8 cellular contexts compared by ENCODE assay signal in the genomic region with DNA sequence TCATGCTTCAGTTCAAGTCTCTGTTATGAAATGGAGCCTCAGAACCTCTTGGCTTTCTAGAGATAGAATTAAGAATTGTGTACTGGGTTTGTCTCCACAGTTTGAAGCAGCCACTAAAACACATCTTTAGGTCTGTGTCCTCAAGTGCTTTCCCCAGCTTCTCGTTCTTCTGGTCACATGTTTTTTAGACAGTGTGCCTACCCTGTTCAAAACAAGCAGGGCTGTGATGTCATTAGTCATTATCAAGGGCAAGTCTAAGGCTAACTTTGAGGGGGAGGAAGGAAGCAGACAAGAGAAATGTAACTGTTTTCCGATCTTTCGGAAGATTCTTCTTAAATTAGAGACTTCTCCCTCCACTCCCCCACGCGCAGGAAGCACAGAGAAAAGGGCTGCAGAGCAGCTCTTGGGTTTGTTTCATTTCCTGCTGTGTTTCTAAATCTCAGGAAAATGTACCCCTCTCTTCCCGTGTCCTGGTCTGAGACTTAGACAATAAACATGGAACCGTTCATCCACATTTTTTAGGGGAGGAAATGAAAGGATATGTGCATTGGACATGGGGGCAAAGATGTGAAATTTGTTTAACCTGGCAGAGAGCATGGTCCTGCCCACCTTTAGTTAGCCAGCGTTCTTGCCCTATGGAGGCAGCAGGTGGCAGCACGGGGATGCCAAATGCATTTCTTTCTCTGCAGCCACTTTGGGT. TPM values are rescaled to one million over a fixed set of nuclear protein-coding genes. Genes with fewer than 3 reads are reported as not detected.
DNase-seq lines count a peak whose midpoint lies in the region; ATAC-seq and TF ChIP-seq lines count a peak whose summit lies in the region.

No MANE protein-coding gene starts in this region.

- H3K4me3 Mint-ChIP-seq in endothelial cell (ENCODE audit: unreplicated experiment): no peak overlapping the region
- peak overlapping the region; percentile 74 for H3K4me3 Mint-ChIP-seq in neural crest cell

- TF ChIP-seq CTCF in A673 (conservative IDR thresholded peaks at IDR 0.05; ENCODE audit: low read depth, low read length): peak; percentile 75
- peak; percentile 36 for TF ChIP-seq CTCF in endothelial cell (IDR thresholded peaks at IDR 0.05; ENCODE audit: unreplicated experiment)
- peak; percentile 66 for TF ChIP-seq CTCF in neural crest cell (conservative IDR thresholded peaks at IDR 0.05)

- H3K27ac ChIP-seq in A673 (ENCODE audit: low read depth, low read length, poor library complexity, severe bottlenecking) (peak overlapping the region; percentile 14), aorta (ENCODE audit: low read depth in 1 of 2, low read length in 2 of 2) (peak overlapping the region; percentile 25 to 30)

- CTCF ChIA-PET in A673 (lab: Charles Lee): interaction anchor here (1.4 kb wide), 1 partner anchor 45 kb away, joined by 8 read pairs; no protein-coding TSS in a partner anchor

- H3K27me3 Mint-ChIP-seq in endothelial cell (ENCODE audit: unreplicated experiment) (peaks cover 8% of the 10 kb centered on the region), neural crest cell (ENCODE audit: low read depth) (peaks cover 13% of the 10 kb centered on the region)

- no TSS peak for BruUV-seq in A673 (replicated peaks; lab: Mats Ljungman, UMichigan)

- WGBS in aorta, 2 donors: 1 to 3% methylated on average over 9 of the region's 9 CpGs

- H3K27me3 ChIP-seq in A673 (replicated peaks; ENCODE audit: insufficient read depth, low read depth, low read length, poor library complexity) (no peaks in the 10 kb centered on the region), aorta (ENCODE audit: control insufficient read depth in 1 of 2, insufficient read depth in 2 of 2, low read length in 1 of 2) (no peaks in the 10 kb centered on the region)

- H3K27ac Mint-ChIP-seq in endothelial cell (ENCODE audit: unreplicated experiment) (peak overlapping the region; percentile 52), neural crest cell (ENCODE audit: unreplicated experiment) (no peak overlapping the region)

- H3K4me1 Mint-ChIP-seq in endothelial cell (ENCODE audit: unreplicated experiment) (peaks cover 21% of the 10 kb centered on the region), neural crest cell (peaks cover 36% of the 10 kb centered on the region)

- H3K9me3 Mint-ChIP-seq in endothelial cell (ENCODE audit: unreplicated experiment) (no peaks in the 10 kb centered on the region), neural crest cell (no peaks in the 10 kb centered on the region)

- POLR2A ChIA-PET in A673 (lab: Charles Lee; ENCODE audit: low non-redundant PET): no interaction called here

- DNase-seq in A673 (ENCODE audit: low spot score) (peak; percentile 62), NCI-H2171 (lab: John Stamatoyannopoulos, UW) (peak; percentile 31), endothelial cell (ENCODE audit: low spot score) (peak; percentile 60), neural crest cell (ENCODE audit: low read depth, low spot score) (peak; percentile 12), aorta (no peak)
- peak; percentile 57 for DNase-seq in activated CD8-positive, alpha-beta memory T cell treated with anti-CD3 and anti-CD28 coated beads, Interleukin-2, amount 50 U/mL, for 4 hours

- H3K36me3 Mint-ChIP-seq in endothelial cell (ENCODE audit: low read depth, unreplicated experiment): peaks cover 10% of the 10 kb centered on the region
- H3K36me3 Mint-ChIP-seq in neural crest cell (ENCODE audit: low read depth): peaks cover 8% of the 10 kb centered on the region

- ATAC-seq in aorta (ENCODE audit: low FRiP score): no peak
- ATAC-seq in HG03159 (IDR thresholded peaks at IDR 0.05; ENCODE audit: unreplicated experiment): no peak

- H3K4me1 ChIP-seq in A673 (ENCODE audit: insufficient read depth, low read length, poor library complexity, severe bottlenecking): peaks cover 20% of the 10 kb centered on the region
- peaks cover 0 to 11% of the 10 kb centered on the region in 2 donors for H3K4me1 ChIP-seq in aorta (ENCODE audit: control insufficient read depth in 1 of 2, insufficient read depth in 2 of 2, low read length in 2 of 2)

- H3K36me3 ChIP-seq in A673 (ENCODE audit: insufficient read depth, low read length, poor library complexity, severe bottlenecking) (peaks cover 18% of the 10 kb centered on the region), aorta (ENCODE audit: control insufficient read depth in 1 of 2, insufficient read depth in 2 of 2, low read length in 1 of 2) (no peaks in the 10 kb centered on the region)

- H3K9me3 ChIP-seq in A673 (ENCODE audit: low read depth, low read length, poor library complexity, severe bottlenecking): no peaks in the 10 kb centered on the region
- no peaks in the 10 kb centered on the region for H3K9me3 ChIP-seq in aorta (ENCODE audit: control insufficient read depth, low read length)

- intact Hi-C loops in A673 (cut with micrococcal nuclease; ENCODE audit: unreplicated experiment) (loop anchor here (1.0 to 5.0 kb wide), 4 partner anchors 45 to 227 kb away; a partner anchor contains a TSS), aorta (cut with DNase I) (loop anchor here (2.0 to 5.0 kb wide), 4 partner anchors 45 to 232 kb away; partner anchors contain the start of genes RPL27A (in 1 of the 2) and TRIM66 (in 1 of the 2))

- H3K4me3 ChIP-seq in A673 (ENCODE audit: low read depth, low read length, poor library complexity, severe bottlenecking) (peak overlapping the region; percentile 20), GM08714 (ENCODE audit: low read length) (peak overlapping the region; percentile 47; the same call in 1 of the 2 replicates), aorta (ENCODE audit: low read length in 2 of 2) (peak overlapping the region in 1 of 2 donors; percentile 35)

RNA-seq across cellular contexts. Expression of gene AKIP1, which starts 3.1 kb away (rescaled TPM):
- 26.7 and 28.9 TPM in 2 replicates for total RNA-seq in A673 (2021)
- 20.8 TPM for total RNA-seq in endothelial cell (ENCODE audit: unreplicated experiment)
- 29.7 and 31.5 TPM in 2 replicates for total RNA-seq in neural crest cell
- 10 to 100 TPM; 15.6 to 25.3 TPM for total RNA-seq in aorta
- 10 to 100 TPM; 36.1 to 52.2 TPM for polyA plus RNA-seq in aorta

RNA-seq across cellular contexts. Expression of gene C11orf16, which starts 18.6 kb away (rescaled TPM):
- not detected in 2 replicates for total RNA-seq in A673 (2021)
- total RNA-seq in endothelial cell (ENCODE audit: unreplicated experiment): not detected
- total RNA-seq in neural crest cell: not detected in 2 replicates
- total RNA-seq in aorta: not detected
- not detected for polyA plus RNA-seq in aorta

RNA-seq across cellular contexts. Expression of gene ASCL3, which starts 28.7 kb away (rescaled TPM):
- total RNA-seq in A673 (2021) (not detected in 2 replicates), endothelial cell (ENCODE audit: unreplicated experiment) (not detected), neural crest cell (not detected in 2 replicates), aorta (not detected)
- not detected for polyA plus RNA-seq in aorta

RNA-seq across cellular contexts. Expression of gene TMEM9B, which starts 50.1 kb away (rescaled TPM):
- total RNA-seq in A673 (2021) (9.1 and 11.3 TPM in 2 replicates), endothelial cell (ENCODE audit: unreplicated experiment) (23.4 TPM), neural crest cell (14.3 and 15.7 TPM in 2 replicates), aorta (10 to 100 TPM; 23.6 to 26.0 TPM)
- polyA plus RNA-seq in aorta: 10 to 100 TPM; 20.8 to 28.7 TPM

Comparison
In these comparisons a context has a peak if more than half of its experiments do, and no peak if none do; other contexts are left out.
1. DNase-seq: peak in A673 (single experiment), NCI-H2171 (single experiment), activated CD8-positive, alpha-beta memory T cell treated with anti-CD3 and anti-CD28 coated beads, Interleukin-2, amount 50 U/mL, for 4 hours (single experiment), endothelial cell (single experiment) and neural crest cell (single experiment); none in aorta (0 of 2).
2. Peak in every context shown above with its lines, with median percentiles within 50 percentile points of each other: CTCF ChIP-seq.